ENCODE assay signal across 9 cellular contexts in the genomic region with DNA sequence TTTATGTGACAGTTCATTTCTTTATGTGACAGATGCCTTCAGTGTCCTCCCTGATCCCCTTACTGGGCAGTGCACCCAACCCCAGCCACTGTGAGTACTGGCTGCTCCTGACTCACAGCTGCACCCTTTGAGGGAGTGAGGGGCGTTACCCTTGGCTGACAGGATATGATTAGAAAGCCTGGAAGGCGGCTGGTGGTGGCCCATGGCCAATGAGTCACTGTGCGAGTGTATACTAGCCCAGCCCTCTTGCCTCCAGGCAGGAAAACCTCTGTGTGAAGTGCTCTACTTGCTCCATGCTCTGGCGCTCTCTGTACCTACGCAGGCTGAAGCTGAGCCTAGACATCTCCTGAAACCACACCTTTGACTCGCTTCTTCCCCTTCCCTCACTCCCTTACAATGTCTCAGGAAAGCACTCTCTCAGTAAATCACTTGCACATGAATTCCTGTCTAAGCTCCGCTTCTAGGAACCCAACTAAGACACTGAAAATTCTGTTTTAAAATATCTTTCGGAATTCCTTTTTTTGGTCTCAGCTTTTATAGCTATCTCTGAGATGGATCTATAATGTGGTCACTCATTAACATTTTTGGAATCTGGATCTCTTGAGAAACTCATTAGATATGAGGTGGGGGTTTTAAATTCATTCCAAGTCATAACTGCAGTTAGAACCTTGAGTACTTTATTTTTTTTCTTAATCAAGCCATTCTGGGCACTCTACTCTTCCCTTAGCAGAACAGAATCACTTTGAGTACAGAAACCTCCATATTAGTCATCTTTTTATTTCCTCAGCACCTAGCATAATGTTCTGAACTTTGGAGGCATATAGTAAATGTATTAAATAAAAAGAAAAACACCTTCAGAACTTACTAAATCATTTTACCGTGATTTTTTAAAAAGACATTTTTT. TPM values are rescaled to one million over a fixed set of nuclear protein-coding genes. Genes with fewer than 3 reads are reported as not detected.
DNase-seq lines count a peak whose midpoint lies in the region; ATAC-seq and TF ChIP-seq lines count a peak whose summit lies in the region.
"Had no signal": no experiment of that assay in that cellular context is flagged by ENCODE, and none has a peak within 500 bp of the region (broad histone marks: within the 10 kb centered on the region; RNA-seq: fewer than 3 reads in every experiment).

No MANE protein-coding gene starts in this region.

- H3K79me2 ChIP-seq in neural progenitor cell (ENCODE audit: low read depth) = no peaks in the 10 kb centered on the region

- H3K4me1 ChIP-seq in neural progenitor cell = no peaks in the 10 kb centered on the region

- peaks cover 3% of the 10 kb centered on the region for H3K4me1 Mint-ChIP-seq in neural progenitor cell

- no peak overlapping the region for H3K27ac ChIP-seq in neural progenitor cell
- H3K27ac ChIP-seq: cardiac muscle cell had no signal

- H3K9ac ChIP-seq in neural progenitor cell = no peak overlapping the region

- DNase-seq in AG08395 (ENCODE audit: low spot score) (peak; percentile 95), RPMI8226 (peak; percentile 67), epithelial cell of proximal tubule (ENCODE audit: low read depth) (peak; percentile 83), neural progenitor cell (ENCODE audit: low spot score) (peak; percentile 2)

- H4K20me1 ChIP-seq in neural progenitor cell (ENCODE audit: low read depth) = no peaks in the 10 kb centered on the region

- H3K27me3 Mint-ChIP-seq in neural progenitor cell (ENCODE audit: insufficient read depth, low read depth) = peaks cover 3% of the 10 kb centered on the region

- H2AFZ ChIP-seq in neural progenitor cell (replicated peaks) = no peak overlapping the region

- no peak overlapping the region for H3K4me2 ChIP-seq in neural progenitor cell

- peaks cover 19% of the 10 kb centered on the region for H3K9me3 Mint-ChIP-seq in neural progenitor cell

- no peaks in the 10 kb centered on the region for H3K36me3 Mint-ChIP-seq in neural progenitor cell

- H3K27ac Mint-ChIP-seq in neural progenitor cell = no peak overlapping the region

- H3K4me3 Mint-ChIP-seq in neural progenitor cell = no peak overlapping the region

- H3K36me3 ChIP-seq in neural progenitor cell = no peaks in the 10 kb centered on the region
- H3K36me3 ChIP-seq: cardiac muscle cell had no signal

- ATAC-seq in GM19463 (IDR thresholded peaks at IDR 0.05; ENCODE audit: unreplicated experiment) = peak; percentile 67
- no peak for ATAC-seq in GM18517 (IDR thresholded peaks at IDR 0.05; ENCODE audit: unreplicated experiment)
- ATAC-seq in HG02642 (IDR thresholded peaks at IDR 0.05; ENCODE audit: poor library complexity, unreplicated experiment) = no peak
- no peak for ATAC-seq in HG03039 (IDR thresholded peaks at IDR 0.05; ENCODE audit: unreplicated experiment)

- H3K27me3 ChIP-seq in neural progenitor cell = no peaks in the 10 kb centered on the region
- H3K27me3 ChIP-seq: cardiac muscle cell had no signal

- H3K9me3 ChIP-seq in neural progenitor cell (ENCODE audit: low read depth) = no peaks in the 10 kb centered on the region

- H3F3A ChIP-seq in neural progenitor cell (ENCODE audit: low read depth) = no peaks in the 10 kb centered on the region

- TF ChIP-seq CTCF in epithelial cell of proximal tubule (conservative IDR thresholded peaks at IDR 0.05; ENCODE audit: low read depth, low read length) = no peak
- no peak for TF ChIP-seq CTCF in neural progenitor cell (IDR thresholded peaks at IDR 0.05)

- peak overlapping the region; percentile 17 for H3K4me3 ChIP-seq in epithelial cell of proximal tubule (ENCODE audit: low read depth, low read length)
- H3K4me3 ChIP-seq in neural progenitor cell = no peak overlapping the region
- H3K4me3 ChIP-seq: cardiac muscle cell had no signal

RNA-seq across cellular contexts. Expression of a gene that starts 25.3 kb away (rescaled TPM):
- total RNA-seq in epithelial cell of proximal tubule (18.7 and 20.9 TPM in 2 replicates), neural progenitor cell (ENCODE audit: low replicate concordance) (11.4 and 16.8 TPM in 2 replicates)

Comparison
In these comparisons a context has a peak if more than half of its experiments do, and no peak if none do; other contexts are left out.
1. DNase-seq: peak in every context shown above with its lines; median percentile 95 in AG08395; 83 in epithelial cell of proximal tubule; 67 in RPMI8226; 2 in neural progenitor cell.